Comparison of ENCODE assay signal across 26 cellular contexts in the genomic region with DNA sequence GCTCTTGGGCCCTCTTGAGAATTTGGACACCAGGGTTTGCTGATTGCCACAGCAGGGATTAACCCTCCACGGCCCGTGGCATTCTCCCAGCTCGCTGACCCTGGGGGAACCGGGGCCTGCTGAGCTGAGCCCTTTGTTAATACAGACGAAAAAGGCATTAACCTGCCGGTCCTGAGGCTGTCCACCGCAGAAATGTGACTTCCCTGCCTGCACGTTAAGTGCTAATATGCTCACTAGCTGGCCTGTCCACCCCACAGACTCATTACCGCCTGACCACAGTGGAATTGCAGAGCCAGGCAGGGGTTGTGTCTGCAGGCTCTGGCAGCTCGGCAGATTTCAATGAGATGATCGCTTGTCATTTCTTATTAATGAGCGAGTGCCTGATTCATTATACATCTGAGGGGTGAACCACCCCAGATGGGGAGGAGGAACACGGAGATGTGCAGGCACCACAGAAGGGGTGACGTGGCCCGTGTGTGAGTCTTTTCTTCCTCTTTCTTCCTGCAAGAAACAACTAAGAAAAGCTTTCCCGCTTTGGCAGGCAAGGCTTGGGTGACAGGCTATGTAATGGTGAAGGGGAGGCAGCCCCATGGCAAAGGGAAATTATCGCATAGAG.
DNase-seq lines count a peak whose midpoint lies in the region; ATAC-seq, FAIRE-seq and TF ChIP-seq lines count a peak whose summit lies in the region.
"Had no signal": no experiment of that assay in that cellular context is flagged by ENCODE, and none has a peak within 500 bp of the region (broad histone marks: within the 10 kb centered on the region; RNA-seq: fewer than 3 reads in every experiment).

No MANE protein-coding gene starts in this region.

- H3K4ac ChIP-seq in H9 (ENCODE audit: low read depth, low read length) (no peak overlapping the region), H1 (replicated peaks; ENCODE audit: insufficient read length, low read depth, low read length) (no peak overlapping the region)

- no CpG with 5 or more reads among the region's 17 CpGs for WGBS in H9 (ENCODE audit: extremely low coverage, insufficient read length, low lambda C conversion rate)
- 71% methylated on average over 17 of the region's 17 CpGs; no CpG with 5 or more reads in 1 of the 2 experiments for WGBS in H1 (ENCODE audit: extremely low coverage in 1 of 2, insufficient coverage in 1 of 2, insufficient read length in 1 of 2, insufficient replicate concordance in 2 of 2, low coverage in 1 of 2, low lambda C conversion rate in 2 of 2, missing lambda C conversion rate in 1 of 2), 2 experiments

- H3K79me2 ChIP-seq in H9 (ENCODE audit: insufficient read depth, low read length) (no peaks in the 10 kb centered on the region; the same call in 1 of the 2 replicates), H1 (ENCODE audit: control insufficient read depth in 1 of 2, insufficient read depth in 2 of 2, low read length in 2 of 2) (peaks cover 0 to 46% of the 10 kb centered on the region in 2 experiments; a peak in 1 of 4 replicates), neural progenitor cell (ENCODE audit: low read depth) (peaks cover 80% of the 10 kb centered on the region)
- H3K79me2 ChIP-seq: parathyroid adenoma had no signal

- peak overlapping the region; percentile 33 to 86 (median 84); a peak in 6 of 7 replicates for H3K27ac Mint-ChIP-seq in H9
- H3K27ac Mint-ChIP-seq in neural progenitor cell = peak overlapping the region; percentile 25
- H3K27ac Mint-ChIP-seq: activated naive CD4-positive, alpha-beta T cell treated with anti-CD3 and anti-CD28 coated beads for 36 hours had no signal

- POLR2A ChIA-PET in H1 (lab: Charles Lee; ENCODE audit: partially characterized antibody) = interaction anchor here (1.0 to 2.6 kb wide), 3 partner anchors 12 to 213 kb away, joined by 3 to 10 read pairs (median 7); no protein-coding TSS in a partner anchor

- H3K4me3 ChIP-seq in H1 (ENCODE audit: extremely low read depth in 1 of 4, insufficient read depth in 2 of 4, low read depth in 3 of 4, low read length in 4 of 4) (no peak overlapping the region), neural progenitor cell (no peak overlapping the region)
- H3K4me3 ChIP-seq: ascending aorta, HAP-1 had no signal

- H4K8ac ChIP-seq in H9 (replicated peaks; ENCODE audit: insufficient read length, low read depth, low read length) (no peak overlapping the region), H1 (ENCODE audit: extremely low read depth, insufficient read depth, low read length) (no peak overlapping the region)

- H3K23ac ChIP-seq in H9 (ENCODE audit: insufficient read length, low read depth, low read length) = no peak overlapping the region
- no peak overlapping the region for H3K23ac ChIP-seq in H1 (ENCODE audit: insufficient read length)

- no peak overlapping the region for H4K91ac ChIP-seq in H9 (ENCODE audit: insufficient read length, low read depth, low read length)
- H4K91ac ChIP-seq in H1 (replicated peaks; ENCODE audit: insufficient read length, low read length) = no peak overlapping the region

- H3K27me3 Mint-ChIP-seq in H9 (ENCODE audit: low read depth) (no peaks in the 10 kb centered on the region; the same call in none of the 2 replicates), neural progenitor cell (ENCODE audit: insufficient read depth, low read depth) (peaks cover 8% of the 10 kb centered on the region)

- no peak for TF ChIP-seq POLR2A in H1 (IDR thresholded peaks at IDR 0.05; ENCODE audit: control extremely low read depth in 1 of 2, low read depth in 2 of 2, low read length in 2 of 2)

- no peaks in the 10 kb centered on the region for H3K9me3 ChIP-seq in H9 (ENCODE audit: control insufficient read depth, low read depth, low read length)
- no peaks in the 10 kb centered on the region for H3K9me3 ChIP-seq in H1 (ENCODE audit: insufficient read depth in 2 of 2, low read depth in 1 of 2, low read length in 1 of 2)
- no peaks in the 10 kb centered on the region for H3K9me3 ChIP-seq in neural progenitor cell (ENCODE audit: low read depth)
- H3K9me3 ChIP-seq: ascending aorta, HAP-1 had no signal

- H3K23me2 ChIP-seq in H9 (ENCODE audit: insufficient read length, low read depth, low read length, poor library complexity, severe bottlenecking) (no peaks in the 10 kb centered on the region), H1 (ENCODE audit: low read depth, low read length) (peaks cover 3% of the 10 kb centered on the region; the same call in 1 of the 2 replicates)

- H3K14ac ChIP-seq in H9 (ENCODE audit: insufficient read depth, low read length) (no peak overlapping the region), H1 (ENCODE audit: insufficient read length) (no peak overlapping the region)

- H2AK5ac ChIP-seq in H9 (ENCODE audit: insufficient read length, low read length) (no peak overlapping the region), H1 (ENCODE audit: low read depth, low read length) (no peak overlapping the region)

- no peak overlapping the region for H2BK120ac ChIP-seq in H9 (ENCODE audit: low read depth, low read length, poor library complexity, severe bottlenecking)
- H2BK120ac ChIP-seq in H1 (replicated peaks; ENCODE audit: low read depth, low read length) = no peak overlapping the region

- H4K20me1 ChIP-seq in H9 (ENCODE audit: control insufficient read depth, insufficient read depth, insufficient read length) (no peaks in the 10 kb centered on the region), H1 (replicated peaks in 1 of 2; ENCODE audit: control insufficient read depth in 1 of 2, insufficient read depth in 2 of 2, low read length in 2 of 2) (peaks cover 26 to 33% of the 10 kb centered on the region in 2 experiments), neural progenitor cell (ENCODE audit: low read depth) (peaks cover 99% of the 10 kb centered on the region)

- H3K56ac ChIP-seq in H9 (ENCODE audit: insufficient read length, low read depth, low read length) (no peak overlapping the region), H1 (replicated peaks; ENCODE audit: insufficient read length, low read depth, low read length) (no peak overlapping the region)

- H3K36me3 Mint-ChIP-seq in H9 (ENCODE audit: insufficient read depth in 1 of 3, low read depth in 3 of 3) (peaks cover 3 to 8% (median 6%) of the 10 kb centered on the region in 3 experiments; a peak in 3 of 7 replicates), neural progenitor cell (peaks cover 5% of the 10 kb centered on the region)

- H3K9ac ChIP-seq in H9 (ENCODE audit: extremely low read depth, insufficient read length, low read length) = no peak overlapping the region
- H3K9ac ChIP-seq in H1 (replicated peaks in 1 of 4; ENCODE audit: extremely low read depth in 1 of 4, low read depth in 3 of 4, low read length in 3 of 4) = no peak overlapping the region
- H3K9ac ChIP-seq in neural progenitor cell = no peak overlapping the region
- H3K9ac ChIP-seq: parathyroid adenoma had no signal

- H2BK5ac ChIP-seq in H9 (ENCODE audit: insufficient read length, low read length) = no peak overlapping the region
- H2BK5ac ChIP-seq in H1 (ENCODE audit: low read depth, low read length) = 0 out of 2 replicates have a peak overlapping the region, but pooled peaks have one; percentile 18

- no peak for TF ChIP-seq EP300 in H1 (IDR thresholded peaks at IDR 0.05; ENCODE audit: borderline replicate concordance in 1 of 2, low read depth in 2 of 2, low read length in 2 of 2)

- H3K27me3 ChIP-seq in H9 (ENCODE audit: insufficient read depth, low read length) (no peaks in the 10 kb centered on the region), H1 (replicated peaks in 1 of 4; ENCODE audit: control insufficient read depth in 3 of 4, extremely low read depth in 1 of 4, insufficient read depth in 3 of 4, low read length in 3 of 4) (no peaks in the 10 kb centered on the region), neural progenitor cell (no peaks in the 10 kb centered on the region)
- H3K27me3 ChIP-seq: ascending aorta, foreskin keratinocyte had no signal

- no peak overlapping the region for H3K4me3 Mint-ChIP-seq in H9
- H3K4me3 Mint-ChIP-seq in neural progenitor cell = peak overlapping the region; percentile 33
- H3K4me3 Mint-ChIP-seq: activated naive CD4-positive, alpha-beta T cell treated with anti-CD3 and anti-CD28 coated beads for 36 hours had no signal

- H3K27ac ChIP-seq in H9 (ENCODE audit: insufficient read length, low read depth, low read length) = no peak overlapping the region
- no peak overlapping the region for H3K27ac ChIP-seq in H1 (ENCODE audit: low read depth, low read length)
- H3K27ac ChIP-seq in neural progenitor cell = no peak overlapping the region
- H3K27ac ChIP-seq: foreskin keratinocyte, parathyroid adenoma had no signal

- no peak overlapping the region for H3T11ph ChIP-seq in H9 (ENCODE audit: low read length)

- H3K4me2 ChIP-seq in H9 (ENCODE audit: insufficient read depth, insufficient read length, low read length) (no peak overlapping the region), H1 (ENCODE audit: insufficient read depth in 1 of 2, low read depth in 2 of 2, low read length in 2 of 2) (no peak overlapping the region), neural progenitor cell (peak overlapping the region; percentile 43)

- no peak for ATAC-seq in HG03439 (IDR thresholded peaks at IDR 0.05; ENCODE audit: unreplicated experiment)
- ATAC-seq: foreskin keratinocyte had no signal

- no peak for DNase-seq in H9
- DNase-seq in MV-4-11 (lab: John Stamatoyannopoulos, UW) = peak; percentile 55
- no peak for DNase-seq in H1 (ENCODE audit: low read depth in 1 of 2, low spot score in 2 of 2)
- DNase-seq in neural progenitor cell (ENCODE audit: low spot score) = peak; percentile 50
- no peak for DNase-seq in NCI-H510A (lab: John Stamatoyannopoulos, UW)
- no peak for DNase-seq in LoVo (ENCODE audit: low spot score)
- no peak for DNase-seq in mucosa of gallbladder (ENCODE audit: low spot score)
- DNase-seq: activated CD4-positive, alpha-beta T cell treated with anti-CD3 and anti-CD28 coated beads, Interleukin-2, amount 50 U/mL, for 1 hour; activated naive CD4-positive, alpha-beta T cell treated with anti-CD3 and anti-CD28 coated beads for 36 hours; activated T-cell treated with anti-CD3 and anti-CD28 coated beads for 4 hours; AML-193; cortex of kidney; foreskin keratinocyte; Kasumi-1; NCI-H1694; NCI-H345; RPMI8226; small intestine; stimulated activated CD8-positive, alpha-beta memory T cell treated with anti-CD3 and anti-CD28 coated beads, Interleukin-4, amount 100 ng/mL, for 48 hours; substantia nigra had no signal

- H3K4me1 Mint-ChIP-seq in H9 (peaks cover 62 to 77% of the 10 kb centered on the region in 2 experiments), neural progenitor cell (peaks cover 73% of the 10 kb centered on the region)

- no peaks in the 10 kb centered on the region for H3K9me3 Mint-ChIP-seq in H9
- H3K9me3 Mint-ChIP-seq in neural progenitor cell = no peaks in the 10 kb centered on the region
- H3K9me3 Mint-ChIP-seq: activated naive CD4-positive, alpha-beta T cell treated with anti-CD3 and anti-CD28 coated beads for 36 hours had no signal

- no peak for FAIRE-seq in H1 (lab: Jason Lieb, UNC)
- FAIRE-seq: endothelial cell of umbilical vein, GM19239, small intestine had no signal

- TF ChIP-seq RAD21 in H1 (IDR thresholded peaks at IDR 0.05 in 1 of 2, conservative IDR thresholded peaks at IDR 0.05 in 1 of 2; ENCODE audit: low read depth in 2 of 2, low read length in 2 of 2) = no peak

- no peak overlapping the region for H3K18ac ChIP-seq in H9 (ENCODE audit: insufficient read length, low read depth, low read length)
- H3K18ac ChIP-seq in H1 (ENCODE audit: extremely low read depth, low read length) = peak overlapping the region; percentile 60; the same call in 1 of the 2 replicates

- H2BK15ac ChIP-seq in H9 (ENCODE audit: low read depth, low read length) (no peak overlapping the region), H1 (ENCODE audit: low read length) (no peak overlapping the region)

- no peak for TF ChIP-seq CTCF in H9 (conservative IDR thresholded peaks at IDR 0.05)
- TF ChIP-seq CTCF in H1 (IDR thresholded peaks at IDR 0.05; ENCODE audit: control extremely low read depth in 1 of 3, insufficient read depth in 1 of 3, low read depth in 1 of 3, low read length in 3 of 3) = no peak
- TF ChIP-seq CTCF in neural progenitor cell (IDR thresholded peaks at IDR 0.05) = no peak

- H3F3A ChIP-seq in neural progenitor cell (ENCODE audit: low read depth) = peaks cover 25% of the 10 kb centered on the region

- CTCF ChIA-PET in H1 (lab: Charles Lee; ENCODE audit: partially characterized antibody) = interaction anchor here (0.8 to 13.2 kb wide), 11 partner anchors 11 to 166 kb away, joined by 3 to 158 read pairs (median 6); no protein-coding TSS in a partner anchor

- H2BK12ac ChIP-seq in H9 (ENCODE audit: insufficient read length, low read depth, low read length) (no peak overlapping the region), H1 (ENCODE audit: low read depth, low read length) (no peak overlapping the region; the same call in 1 of the 2 replicates)

- H4K5ac ChIP-seq in H9 (ENCODE audit: insufficient read length, low read depth, low read length) (no peak overlapping the region), H1 (ENCODE audit: insufficient read length, low read depth, low read length) (no peak overlapping the region)

- peaks cover 18% of the 10 kb centered on the region for H3K4me1 ChIP-seq in H9 (ENCODE audit: insufficient read depth, low read length)
- H3K4me1 ChIP-seq in H1 (replicated peaks in 1 of 4; ENCODE audit: control insufficient read depth in 3 of 4, insufficient read depth in 4 of 4, low read length in 3 of 4) = peaks cover 5 to 42% (median 20%) of the 10 kb centered on the region in 4 experiments
- peaks cover 52% of the 10 kb centered on the region for H3K4me1 ChIP-seq in neural progenitor cell
- H3K4me1 ChIP-seq: foreskin keratinocyte, HAP-1, parathyroid adenoma had no signal

- H2BK20ac ChIP-seq in H9 (ENCODE audit: low read depth, low read length, poor library complexity, severe bottlenecking) (no peak overlapping the region), H1 (ENCODE audit: low read length) (no peak overlapping the region)

- no peaks in the 10 kb centered on the region for H3K79me1 ChIP-seq in H9 (ENCODE audit: insufficient read depth, low read depth, low read length, poor library complexity, severe bottlenecking)
- peaks cover 17% of the 10 kb centered on the region for H3K79me1 ChIP-seq in H1 (ENCODE audit: low read depth, low read length)

- H3K36me3 ChIP-seq in H1 (ENCODE audit: control insufficient read depth in 2 of 4, insufficient read depth in 4 of 4, low read length in 3 of 4) (no peaks in the 10 kb centered on the region), neural progenitor cell (no peaks in the 10 kb centered on the region)
- H3K36me3 ChIP-seq: ascending aorta, HAP-1 had no signal

- H2AFZ ChIP-seq in H9 (ENCODE audit: low read length) = no peak overlapping the region
- no peak overlapping the region for H2AFZ ChIP-seq in H1 (ENCODE audit: low read length)
- H2AFZ ChIP-seq in neural progenitor cell (replicated peaks) = no peak overlapping the region
- H2AFZ ChIP-seq: parathyroid adenoma had no signal

Comparison
In these comparisons a context has a peak if more than half of its experiments do, and no peak if none do; other contexts are left out.
1. DNase-seq: peak in MV-4-11 (single experiment) and neural progenitor cell (single experiment); none in H9 (single experiment), H1 (0 of 2), NCI-H510A (single experiment), LoVo (single experiment) and mucosa of gallbladder (single experiment).